11 cellular contexts compared by ENCODE assay signal in the genomic region with DNA sequence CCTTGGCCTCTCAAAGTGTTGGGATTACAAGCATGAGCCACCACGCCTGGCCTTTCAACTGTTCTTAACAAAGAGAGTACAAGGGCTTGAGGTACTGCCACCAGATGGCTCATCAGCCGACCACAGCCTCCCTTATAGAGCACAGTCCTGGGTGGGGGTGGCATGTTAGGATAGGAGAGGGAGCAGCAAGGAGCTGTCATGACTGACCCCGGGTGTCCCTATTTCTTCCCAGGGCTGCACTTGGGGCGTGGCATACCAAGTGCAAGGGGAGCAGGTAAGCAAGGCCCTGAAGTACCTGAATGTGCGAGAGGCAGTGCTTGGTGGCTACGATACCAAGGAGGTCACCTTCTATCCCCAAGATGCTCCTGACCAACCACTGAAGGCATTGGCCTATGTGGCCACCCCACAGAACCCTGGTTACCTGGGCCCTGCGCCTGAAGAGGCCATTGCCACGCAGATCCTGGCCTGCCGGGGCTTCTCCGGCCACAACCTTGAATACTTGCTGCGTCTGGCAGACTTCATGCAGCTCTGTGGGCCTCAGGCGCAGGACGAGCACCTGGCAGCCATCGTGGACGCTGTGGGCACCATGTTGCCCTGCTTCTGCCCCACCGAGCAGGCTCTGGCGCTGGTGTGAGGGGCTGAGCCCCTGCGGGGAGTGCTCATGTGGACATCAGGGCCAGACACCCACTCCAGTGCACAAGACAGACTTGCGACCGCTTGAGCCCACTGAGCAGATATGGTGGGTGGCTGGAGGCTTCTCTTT. TPM values are rescaled to one million over a fixed set of nuclear protein-coding genes. Genes with fewer than 3 reads are reported as not detected.
DNase-seq lines count a peak whose midpoint lies in the region; ATAC-seq and TF ChIP-seq lines count a peak whose summit lies in the region.
"Had no signal": no experiment of that assay in that cellular context is flagged by ENCODE, and none has a peak within 500 bp of the region (broad histone marks: within the 10 kb centered on the region; RNA-seq: fewer than 3 reads in every experiment).

No MANE protein-coding gene starts in this region.

- peaks cover 43% of the 10 kb centered on the region for H3K4me1 ChIP-seq in A673 (ENCODE audit: insufficient read depth, low read length, poor library complexity, severe bottlenecking)
- peaks cover 15% of the 10 kb centered on the region for H3K4me1 ChIP-seq in CD4-positive, CD25-positive, alpha-beta regulatory T cell (ENCODE audit: control insufficient read depth, insufficient read depth, low read length, poor library complexity, severe bottlenecking)

- H3K4me3 ChIP-seq in A673 (ENCODE audit: low read depth, low read length, poor library complexity, severe bottlenecking), result peak overlapping the region; percentile 15
- no peak overlapping the region for H3K4me3 ChIP-seq in CD4-positive, CD25-positive, alpha-beta regulatory T cell (ENCODE audit: low read depth, low read length)
- H3K4me3 ChIP-seq: prostate gland, upper lobe of right lung had no signal

- POLR2A ChIA-PET in A673 (lab: Charles Lee; ENCODE audit: low non-redundant PET), result interaction anchor here (1.1 kb wide), 1 partner anchor 27 kb away, joined by 5 read pairs; no protein-coding TSS in a partner anchor

- H3K4me3 Mint-ChIP-seq in CD4-positive, CD25-positive, alpha-beta regulatory T cell, result peak overlapping the region in 3 of 4 donors; percentile 27 to 95 (median 91)
- peak overlapping the region; percentile 91 for H3K4me3 Mint-ChIP-seq in activated naive CD8-positive, alpha-beta T cell
- H3K4me3 Mint-ChIP-seq in mesothelial cell of epicardium, result peak overlapping the region; percentile 83

- H3K27ac ChIP-seq in A673 (ENCODE audit: low read depth, low read length, poor library complexity, severe bottlenecking), result peak overlapping the region; percentile 42
- no peak overlapping the region for H3K27ac ChIP-seq in CD4-positive, CD25-positive, alpha-beta regulatory T cell (ENCODE audit: insufficient read depth, low read length, poor library complexity, severe bottlenecking)
- H3K27ac ChIP-seq: upper lobe of right lung had no signal

- no peak for TF ChIP-seq CTCF in A673 (conservative IDR thresholded peaks at IDR 0.05; ENCODE audit: low read depth, low read length)
- TF ChIP-seq CTCF in mesothelial cell of epicardium (IDR thresholded peaks at IDR 0.05; ENCODE audit: unreplicated experiment), result no peak

- H3K9me3 ChIP-seq in A673 (ENCODE audit: low read depth, low read length, poor library complexity, severe bottlenecking), result no peaks in the 10 kb centered on the region
- no peaks in the 10 kb centered on the region for H3K9me3 ChIP-seq in CD4-positive, CD25-positive, alpha-beta regulatory T cell (ENCODE audit: control insufficient read depth in 2 of 2, low read length in 2 of 2)
- H3K9me3 ChIP-seq: prostate gland, upper lobe of right lung had no signal

- H3K36me3 Mint-ChIP-seq in CD4-positive, CD25-positive, alpha-beta regulatory T cell, result no peaks in the 10 kb centered on the region
- H3K36me3 Mint-ChIP-seq in activated naive CD8-positive, alpha-beta T cell, result peaks cover 9% of the 10 kb centered on the region
- H3K36me3 Mint-ChIP-seq in mesothelial cell of epicardium, result peaks cover 2% of the 10 kb centered on the region

- CTCF ChIA-PET in A673 (lab: Charles Lee), result no interaction called here

- peaks cover 29% of the 10 kb centered on the region for H3K27me3 Mint-ChIP-seq in CD4-positive, CD25-positive, alpha-beta regulatory T cell
- H3K27me3 Mint-ChIP-seq in activated naive CD8-positive, alpha-beta T cell, result no peaks in the 10 kb centered on the region
- peaks cover 14% of the 10 kb centered on the region for H3K27me3 Mint-ChIP-seq in mesothelial cell of epicardium (ENCODE audit: low read depth)

- H3K9me3 Mint-ChIP-seq in CD4-positive, CD25-positive, alpha-beta regulatory T cell, result no peaks in the 10 kb centered on the region
- H3K9me3 Mint-ChIP-seq in activated naive CD8-positive, alpha-beta T cell (ENCODE audit: low read depth), result no peaks in the 10 kb centered on the region
- no peaks in the 10 kb centered on the region for H3K9me3 Mint-ChIP-seq in mesothelial cell of epicardium

- no TSS peak for BruUV-seq in A673 (replicated peaks; lab: Mats Ljungman, UMichigan)

- no peak overlapping the region for H3K27ac Mint-ChIP-seq in CD4-positive, CD25-positive, alpha-beta regulatory T cell
- H3K27ac Mint-ChIP-seq in activated naive CD8-positive, alpha-beta T cell, result no peak overlapping the region
- H3K27ac Mint-ChIP-seq in mesothelial cell of epicardium, result no peak overlapping the region

- H3K4me1 Mint-ChIP-seq in CD4-positive, CD25-positive, alpha-beta regulatory T cell, result peaks cover 0 to 25% (median 17%) of the 10 kb centered on the region in 4 donors
- peaks cover 25% of the 10 kb centered on the region for H3K4me1 Mint-ChIP-seq in activated naive CD8-positive, alpha-beta T cell (ENCODE audit: low read depth)
- peaks cover 15% of the 10 kb centered on the region for H3K4me1 Mint-ChIP-seq in mesothelial cell of epicardium

- intact Hi-C loops in A673 (cut with micrococcal nuclease; ENCODE audit: unreplicated experiment), result no loop called here

- DNase-seq in A673 (ENCODE audit: low spot score) (no peak), mesothelial cell of epicardium (ENCODE audit: low spot score in 2 of 2, unreplicated experiment in 2 of 2) (no peak), NCI-H1930 (lab: John Stamatoyannopoulos, UW) (no peak)
- DNase-seq in CD4-positive, CD25-positive, alpha-beta regulatory T cell, result no peak
- DNase-seq in stimulated activated CD4-positive, alpha-beta T cell treated with anti-CD3 and anti-CD28 coated beads, Interleukin-2, amount 100 ng/mL, for 48 hours, result no peak
- DNase-seq: upper lobe of right lung had no signal

- peaks cover 21% of the 10 kb centered on the region for H3K36me3 ChIP-seq in A673 (ENCODE audit: insufficient read depth, low read length, poor library complexity, severe bottlenecking)
- H3K36me3 ChIP-seq in CD4-positive, CD25-positive, alpha-beta regulatory T cell (ENCODE audit: control insufficient read depth, insufficient read depth, low read length), result no peaks in the 10 kb centered on the region
- H3K36me3 ChIP-seq: prostate gland, upper lobe of right lung had no signal

- no peaks in the 10 kb centered on the region for H3K27me3 ChIP-seq in A673 (replicated peaks; ENCODE audit: insufficient read depth, low read depth, low read length, poor library complexity)
- no peaks in the 10 kb centered on the region for H3K27me3 ChIP-seq in CD4-positive, CD25-positive, alpha-beta regulatory T cell (ENCODE audit: control insufficient read depth, insufficient read depth, low read length)
- H3K27me3 ChIP-seq: upper lobe of right lung had no signal

- no peak for ATAC-seq in CD4-positive, CD25-positive, alpha-beta regulatory T cell (ENCODE audit: low read depth in 2 of 2)
- no peak for ATAC-seq in GM18868 (IDR thresholded peaks at IDR 0.05; ENCODE audit: unreplicated experiment)
- no peak for ATAC-seq in GM18907 (IDR thresholded peaks at IDR 0.05; ENCODE audit: unreplicated experiment)
- ATAC-seq: left colon, upper lobe of right lung had no signal

RNA-seq across cellular contexts. Expression of a gene that starts 2.1 kb away (rescaled TPM):
- total RNA-seq in A673 (2021), result 11.6 and 26.8 TPM in 2 replicates
- 0.64 TPM for total RNA-seq in CD4-positive, CD25-positive, alpha-beta regulatory T cell
- under 1 TPM in 2 of 4 donors, not detected in 2; 0.26 to 0.45 TPM for polyA plus RNA-seq in CD4-positive, CD25-positive, alpha-beta regulatory T cell
- 2.7 to 3.2 TPM (median 3.1 TPM) in 3 replicates for total RNA-seq in mesothelial cell of epicardium

RNA-seq across cellular contexts. Expression of a gene that starts 26.2 kb away (rescaled TPM):
- total RNA-seq in A673 (2021) (0.11 and 0.15 TPM in 2 replicates), mesothelial cell of epicardium (0.20 to 0.31 TPM (median 0.24 TPM) in 3 replicates)
- total RNA-seq in CD4-positive, CD25-positive, alpha-beta regulatory T cell, result not detected
- not detected for polyA plus RNA-seq in CD4-positive, CD25-positive, alpha-beta regulatory T cell
